Comparison of ENCODE assay signal across 8 cellular contexts in the genomic region with DNA sequence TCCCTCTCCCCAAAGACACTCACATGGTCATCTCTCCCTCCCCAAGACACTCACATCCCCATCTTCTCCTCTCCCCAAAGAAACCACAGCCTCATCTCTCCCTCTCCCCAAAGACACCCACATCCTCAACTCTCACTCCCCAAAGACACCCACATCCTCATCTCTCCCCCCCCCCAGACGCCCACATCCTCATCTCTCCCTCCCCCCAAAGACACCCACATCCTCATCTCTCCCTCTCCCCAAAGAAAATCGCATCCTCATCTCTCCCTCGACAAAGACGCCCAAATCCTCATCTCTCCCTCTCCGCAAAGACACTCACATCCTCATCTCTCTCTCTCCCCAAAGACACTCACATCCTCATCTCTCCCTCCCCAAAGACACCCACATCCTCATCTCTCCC.
"Had no signal": no experiment of that assay in that cellular context is flagged by ENCODE, and none has a peak within 500 bp of the region (broad histone marks: within the 10 kb centered on the region; RNA-seq: fewer than 3 reads in every experiment).

No MANE protein-coding gene starts in this region.

- H3K4me3 Mint-ChIP-seq: IgD-negative memory B cell had no signal

- H3K4me3 ChIP-seq: K562 had no signal

- H3K36me3 Mint-ChIP-seq: IgD-negative memory B cell had no signal

- H3K27ac ChIP-seq: HL-60, KMS-11 had no signal

- ATAC-seq: HepG2, K562 had no signal

- DNase-seq: IMR-90, KBM-7, KG1 had no signal

- H3K4me1 Mint-ChIP-seq: IgD-negative memory B cell had no signal

- H3K27ac Mint-ChIP-seq: IgD-negative memory B cell had no signal
